In the genomic region with DNA sequence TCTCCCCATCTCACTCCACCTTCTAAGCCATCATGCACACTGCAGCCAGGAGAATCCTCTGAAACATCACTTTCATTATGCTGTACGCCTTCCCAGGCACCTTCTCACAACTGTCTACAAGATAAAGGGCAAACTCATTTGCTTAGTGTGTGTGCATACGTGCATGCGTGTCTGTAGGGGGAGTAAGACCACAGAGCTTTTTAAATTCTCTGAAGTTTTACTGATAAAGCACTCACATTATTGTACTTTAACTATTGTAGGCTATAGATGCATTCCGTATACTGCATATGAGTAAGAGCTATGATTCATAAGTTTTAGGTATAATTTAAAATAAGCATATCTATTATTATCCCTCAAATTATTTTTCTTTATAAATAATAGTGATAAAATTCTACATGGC, we compare ENCODE assay signal across 18 cellular contexts. TPM values are rescaled to one million over a fixed set of nuclear protein-coding genes. Genes with fewer than 3 reads are reported as not detected.
A peak's percentile ranks its signal among the peaks of the same experiment; 100 is the strongest.
DNase-seq lines count a peak whose midpoint lies in the region; ATAC-seq and TF ChIP-seq lines count a peak whose summit lies in the region.
"Had no signal": no experiment of that assay in that cellular context is flagged by ENCODE, and none has a peak within 500 bp of the region (broad histone marks: within the 10 kb centered on the region; RNA-seq: fewer than 3 reads in every experiment).

No MANE protein-coding gene starts in this region.

- H3K27me3 Mint-ChIP-seq in brain = peaks cover under 1% of the 10 kb centered on the region
- no peaks in the 10 kb centered on the region for H3K27me3 Mint-ChIP-seq in nephron (ENCODE audit: low read depth)
- H3K27me3 Mint-ChIP-seq: activated T-cell treated with anti-CD3 and anti-CD28 coated beads, Interleukin-2, amount 50 U/mL, for 24 hours; stimulated activated naive B cell treated with anti-CD40 and anti-IgM and Interleukin-4, amounts not matched to agents 10 μg/mL and 1 μg/mL and 100 μg/mL, for 72 hours had no signal

- TF ChIP-seq CTCF in GM06990 (IDR thresholded peaks at IDR 0.05; ENCODE audit: insufficient read depth, low read length, poor library complexity, severe bottlenecking) (peak; percentile 22), brain (conservative IDR thresholded peaks at IDR 0.05) (peak; percentile 28 to 29), nephron (IDR thresholded peaks at IDR 0.05; ENCODE audit: unreplicated experiment in 3 of 3) (peak in 2 of 3 experiments; percentile 14 to 17), lower lobe of right lung (IDR thresholded peaks at IDR 0.05) (no peak)

- no peaks in the 10 kb centered on the region for H3K36me3 ChIP-seq in GM06990 (ENCODE audit: control insufficient read depth, insufficient read depth, low read length)
- peaks cover 23% of the 10 kb centered on the region for H3K36me3 ChIP-seq in lower lobe of right lung

- H3K4me1 ChIP-seq in lower lobe of right lung = no peaks in the 10 kb centered on the region
- H3K4me1 ChIP-seq: gastroesophageal sphincter, psoas muscle, tibial artery had no signal

- H3K9me3 Mint-ChIP-seq in brain (no peaks in the 10 kb centered on the region), nephron (no peaks in the 10 kb centered on the region)
- H3K9me3 Mint-ChIP-seq: activated T-cell treated with anti-CD3 and anti-CD28 coated beads, Interleukin-2, amount 50 U/mL, for 24 hours had no signal

- no peak overlapping the region for H3K4me3 ChIP-seq in GM06990 (replicated peaks; ENCODE audit: low read depth, low read length)
- H3K4me3 ChIP-seq in lower lobe of right lung = no peak overlapping the region
- H3K4me3 ChIP-seq: gastroesophageal sphincter, psoas muscle, tibial artery had no signal

- H3K36me3 Mint-ChIP-seq in brain (no peaks in the 10 kb centered on the region), nephron (ENCODE audit: low read depth) (no peaks in the 10 kb centered on the region)

- no peak for DNase-seq in GM06990 (ENCODE audit: extremely low read depth, insufficient read length)
- DNase-seq in NAMALWA (ENCODE audit: low spot score) = peak; percentile 18
- DNase-seq in occipital lobe (lab: John Stamatoyannopoulos, UW) = no peak
- DNase-seq in middle frontal gyrus (ENCODE audit: extremely low spot score, low spot score) = no peak
- DNase-seq in lower lobe of right lung = no peak
- DNase-seq: activated T-cell treated with anti-CD3 and anti-CD28 coated beads, Interleukin-2, amount 50 U/mL, for 24 hours; AML-193; cerebellar nuclear complex; NCI-H1048; psoas muscle; stimulated activated CD4-positive, alpha-beta T cell treated with anti-CD3 and anti-CD28 coated beads, Interleukin-12 subunit alpha, Interleukin-12 subunit beta, amount 100 ng/mL, for 4 hours; stimulated activated naive B cell treated with anti-CD40 and anti-IgM and Interleukin-4, amounts not matched to agents 10 μg/mL and 1 μg/mL and 100 μg/mL, for 72 hours; tibial artery had no signal

- H3K9me3 ChIP-seq in lower lobe of right lung = no peaks in the 10 kb centered on the region
- H3K9me3 ChIP-seq: gastroesophageal sphincter, psoas muscle, tibial artery had no signal

- H3K27ac Mint-ChIP-seq in brain = peak overlapping the region in 1 of 5 experiments; percentile 6
- no peak overlapping the region for H3K27ac Mint-ChIP-seq in nephron
- H3K27ac Mint-ChIP-seq: activated T-cell treated with anti-CD3 and anti-CD28 coated beads, Interleukin-2, amount 50 U/mL, for 24 hours; stimulated activated naive B cell treated with anti-CD40 and anti-IgM and Interleukin-4, amounts not matched to agents 10 μg/mL and 1 μg/mL and 100 μg/mL, for 72 hours had no signal

- H3K4me1 Mint-ChIP-seq in brain = peaks cover 4% of the 10 kb centered on the region
- H3K4me1 Mint-ChIP-seq in nephron = peaks cover 5% of the 10 kb centered on the region

- H3K27me3 ChIP-seq in GM06990 (replicated peaks; ENCODE audit: control insufficient read depth, insufficient read depth, low read length) (no peaks in the 10 kb centered on the region), lower lobe of right lung (ENCODE audit: low read depth) (no peaks in the 10 kb centered on the region)
- H3K27me3 ChIP-seq: gastroesophageal sphincter, tibial artery had no signal

- ATAC-seq in lower lobe of right lung (no peak), GM18511 (IDR thresholded peaks at IDR 0.05; ENCODE audit: unreplicated experiment) (no peak)
- ATAC-seq: gastroesophageal sphincter; Panc1; psoas muscle; stimulated activated naive B cell treated with anti-CD40 and anti-IgM and Interleukin-4, amounts not matched to agents 10 μg/mL and 1 μg/mL and 100 μg/mL, for 72 hours had no signal

- intact Hi-C loops in lower lobe of right lung (cut with DNase I) = no loop called here

- H3K4me3 Mint-ChIP-seq in brain (no peak overlapping the region), nephron (no peak overlapping the region)
- H3K4me3 Mint-ChIP-seq: activated T-cell treated with anti-CD3 and anti-CD28 coated beads, Interleukin-2, amount 50 U/mL, for 24 hours; stimulated activated naive B cell treated with anti-CD40 and anti-IgM and Interleukin-4, amounts not matched to agents 10 μg/mL and 1 μg/mL and 100 μg/mL, for 72 hours had no signal

- no peak overlapping the region for H3K27ac ChIP-seq in lower lobe of right lung
- H3K27ac ChIP-seq: gastroesophageal sphincter, psoas muscle, tibial artery had no signal

RNA-seq across cellular contexts. Expression of a gene that starts 15.3 kb away (rescaled TPM):
- polyA plus RNA-seq in brain (ENCODE audit: insufficient read depth, low read depth, low replicate concordance) = 0.12 TPM
- not detected for total RNA-seq in occipital lobe
- total RNA-seq in lower lobe of right lung = 0.41 TPM

RNA-seq across cellular contexts. Expression of a gene that starts 57.9 kb away (rescaled TPM):
- polyA plus RNA-seq in brain (ENCODE audit: insufficient read depth, low read depth, low replicate concordance) = 4.9 TPM
- total RNA-seq in occipital lobe (1.4 TPM), lower lobe of right lung (17.6 TPM)
